23 cellular contexts compared by ENCODE assay signal in the genomic region with DNA sequence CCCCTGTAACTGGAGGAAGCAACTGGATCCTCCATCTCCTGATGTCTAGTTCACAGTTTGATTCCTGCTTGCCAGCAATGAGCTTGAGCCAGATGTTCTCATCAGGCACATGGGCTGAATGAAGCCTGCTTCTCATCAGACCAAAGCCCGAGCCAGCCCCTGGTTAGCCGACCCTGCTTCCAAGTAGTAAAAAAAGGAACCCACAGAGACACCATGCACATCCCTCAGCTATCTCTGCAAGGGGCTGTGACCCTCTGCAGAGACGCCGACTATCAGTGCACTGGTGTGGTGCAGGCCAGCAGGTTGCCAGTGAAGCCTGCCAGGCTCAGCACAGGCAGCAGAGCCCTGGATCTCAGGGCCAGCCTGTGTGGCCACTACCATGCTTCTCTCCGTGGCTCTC. TPM values are rescaled to one million over a fixed set of nuclear protein-coding genes. Genes with fewer than 3 reads are reported as not detected.
DNase-seq lines count a peak whose midpoint lies in the region; ATAC-seq, FAIRE-seq and TF ChIP-seq lines count a peak whose summit lies in the region.
"Had no signal": no experiment of that assay in that cellular context is flagged by ENCODE, and none has a peak within 500 bp of the region (broad histone marks: within the 10 kb centered on the region; RNA-seq: fewer than 3 reads in every experiment).

No MANE protein-coding gene starts in this region.

- H3K4me1 Mint-ChIP-seq in T-helper 17 cell: peaks cover 34% of the 10 kb centered on the region
- peaks cover 74% of the 10 kb centered on the region for H3K4me1 Mint-ChIP-seq in nephron progenitor cell
- H3K4me1 Mint-ChIP-seq in stimulated activated naive CD8-positive, alpha-beta T cell treated with anti-CD3 and anti-CD28 coated beads, Interleukin-15, amount 100 ng/mL, for 72 hours: peaks cover 58% of the 10 kb centered on the region

- H3K36me3 Mint-ChIP-seq in T-helper 17 cell (ENCODE audit: low read depth): peaks cover 8% of the 10 kb centered on the region
- H3K36me3 Mint-ChIP-seq in nephron progenitor cell (ENCODE audit: low read depth): peaks cover 64% of the 10 kb centered on the region

- no peak for TF ChIP-seq CTCF in nephron progenitor cell (IDR thresholded peaks at IDR 0.05)

- peaks cover 57 to 64% (median 61%) of the 10 kb centered on the region in 11 experiments for H3K36me3 ChIP-seq in BLaER1 treated with 17β-estradiol and CSF1 and Interleukin-3, amounts not matched to agents 10 nM and 100 nM

- DNase-seq in HTR-8/SVneo (ENCODE audit: insufficient read length, low spot score) (no peak), T-helper 17 cell (no peak), nephron progenitor cell (no peak)
- DNase-seq in stimulated activated naive CD8-positive, alpha-beta T cell treated with anti-CD3 and anti-CD28 coated beads, Interleukin-15, amount 100 ng/mL, for 72 hours: no peak
- DNase-seq: Caco-2; CD4-positive, alpha-beta memory T cell; DMS 273 treated with DMSO at 0.1 percent for 48 hours; DMS79 treated with DMSO at 0.1 percent for 48 hours; KBM-7; NCI-H1105 treated with DMSO at 0.1 percent for 48 hours; NCI-H2081; NCI-H2171; NCI-H524 treated with DMSO at 0.1 percent for 48 hours; OCI-M1 had no signal

- no peak overlapping the region for H3K4me3 ChIP-seq in BLaER1 treated with 17β-estradiol and CSF1 and Interleukin-3, amounts not matched to agents 10 nM and 100 nM
- H3K4me3 ChIP-seq: A549, GM23338, HAP-1 had no signal

- H3K9ac ChIP-seq in BLaER1 treated with 17β-estradiol and CSF1 and Interleukin-3, amounts not matched to agents 10 nM and 100 nM: no peak overlapping the region

- H3K27me3 Mint-ChIP-seq in T-helper 17 cell (no peaks in the 10 kb centered on the region), nephron progenitor cell (ENCODE audit: low read depth, poor library complexity) (peaks cover under 1% of the 10 kb centered on the region)
- H3K27me3 Mint-ChIP-seq in stimulated activated naive CD8-positive, alpha-beta T cell treated with anti-CD3 and anti-CD28 coated beads, Interleukin-15, amount 100 ng/mL, for 72 hours: no peaks in the 10 kb centered on the region
- H3K27me3 Mint-ChIP-seq: CD4-positive, alpha-beta memory T cell had no signal

- no peak overlapping the region for H3K27ac ChIP-seq in BLaER1 treated with 17β-estradiol and CSF1 and Interleukin-3, amounts not matched to agents 10 nM and 100 nM
- H3K27ac ChIP-seq: A549 had no signal

- H3K4me1 ChIP-seq in BLaER1 treated with 17β-estradiol and CSF1 and Interleukin-3, amounts not matched to agents 10 nM and 100 nM: peaks cover 33 to 58% (median 50%) of the 10 kb centered on the region in 10 experiments

- ATAC-seq in T-helper 17 cell (no peak), HG03442 (IDR thresholded peaks at IDR 0.05; ENCODE audit: unreplicated experiment) (no peak), HG03108 (IDR thresholded peaks at IDR 0.05; ENCODE audit: unreplicated experiment) (no peak)
- ATAC-seq in stimulated activated naive CD8-positive, alpha-beta T cell treated with anti-CD3 and anti-CD28 coated beads, Interleukin-15, amount 100 ng/mL, for 72 hours: no peak
- ATAC-seq: A549, GM23338, Right ventricle myocardium inferior had no signal

- FAIRE-seq in HTR-8/SVneo (lab: Jason Lieb, UNC): peak; percentile 26
- FAIRE-seq: A549, GM12892, RCC 7860 had no signal

- peaks cover 0 to 31% (median 9%) of the 10 kb centered on the region in 11 experiments; a peak in 9 of 22 replicates for H4K20me1 ChIP-seq in BLaER1 treated with 17β-estradiol and CSF1 and Interleukin-3, amounts not matched to agents 10 nM and 100 nM

- H3K9me3 ChIP-seq in BLaER1 treated with 17β-estradiol and CSF1 and Interleukin-3, amounts not matched to agents 10 nM and 100 nM (replicated peaks in 1 of 11): no peaks in the 10 kb centered on the region
- H3K9me3 ChIP-seq in T-helper 17 cell (ENCODE audit: control insufficient read depth, low read length, poor library complexity, severe bottlenecking): no peaks in the 10 kb centered on the region
- H3K9me3 ChIP-seq: A549, Caco-2, HAP-1 had no signal

- peaks cover 4% of the 10 kb centered on the region for H3K9me3 Mint-ChIP-seq in nephron progenitor cell
- no peaks in the 10 kb centered on the region for H3K9me3 Mint-ChIP-seq in stimulated activated naive CD8-positive, alpha-beta T cell treated with anti-CD3 and anti-CD28 coated beads, Interleukin-15, amount 100 ng/mL, for 72 hours
- H3K9me3 Mint-ChIP-seq: CD4-positive, alpha-beta memory T cell; GM23338 had no signal

- H3K27ac Mint-ChIP-seq in T-helper 17 cell (peak overlapping the region; percentile 91), nephron progenitor cell (peak overlapping the region; percentile 31)
- peak overlapping the region in 1 of 2 donors; percentile 21 for H3K27ac Mint-ChIP-seq in stimulated activated naive CD8-positive, alpha-beta T cell treated with anti-CD3 and anti-CD28 coated beads, Interleukin-15, amount 100 ng/mL, for 72 hours
- H3K27ac Mint-ChIP-seq: GM23338 had no signal

- H3K4me3 Mint-ChIP-seq in T-helper 17 cell (peak overlapping the region; percentile 9), nephron progenitor cell (no peak overlapping the region)
- H3K4me3 Mint-ChIP-seq in stimulated activated naive CD8-positive, alpha-beta T cell treated with anti-CD3 and anti-CD28 coated beads, Interleukin-15, amount 100 ng/mL, for 72 hours: no peak overlapping the region
- H3K4me3 Mint-ChIP-seq: GM23338 had no signal

- H3K4me2 ChIP-seq in BLaER1 treated with 17β-estradiol and CSF1 and Interleukin-3, amounts not matched to agents 10 nM and 100 nM: peak overlapping the region in 8 of 11 experiments; percentile 3 to 95 (median 24); a peak in 6 of 22 replicates
- H3K4me2 ChIP-seq: A549, GM23338 had no signal

- H3K27me3 ChIP-seq in BLaER1 treated with 17β-estradiol and CSF1 and Interleukin-3, amounts not matched to agents 10 nM and 100 nM: no peaks in the 10 kb centered on the region

RNA-seq across cellular contexts. Expression of a gene that starts 2.8 kb away (rescaled TPM):
- total RNA-seq in T-helper 17 cell: 10 to 100 TPM; 50.4 to 55.5 TPM
